In the genomic region with DNA sequence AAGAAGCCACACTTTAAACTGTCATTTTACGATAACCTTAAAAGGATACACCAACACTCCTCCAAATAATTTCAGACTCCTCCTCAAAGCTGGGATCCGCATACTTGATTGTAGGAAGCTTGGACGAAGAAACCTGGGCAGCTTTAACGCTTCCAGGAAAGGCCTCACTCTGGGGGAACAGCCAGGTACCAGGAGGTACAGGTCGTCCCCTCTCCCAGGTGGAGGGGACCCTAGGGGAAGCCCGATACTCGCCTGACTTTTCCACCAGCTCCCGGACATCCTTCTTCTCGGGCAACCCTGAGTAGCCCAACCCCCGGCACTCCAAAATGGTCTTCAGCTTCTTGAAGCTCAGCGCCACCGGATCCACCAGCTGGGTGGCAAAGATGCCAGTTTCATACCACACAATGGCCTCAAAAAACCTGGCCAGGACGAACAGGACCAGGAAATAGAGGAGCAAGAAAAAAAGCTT, we compare ENCODE assay signal across 8 cellular contexts. TPM values are rescaled to one million over a fixed set of nuclear protein-coding genes. Genes with fewer than 3 reads are reported as not detected.
A peak's percentile ranks its signal among the peaks of the same experiment; 100 is the strongest.
DNase-seq lines count a peak whose midpoint lies in the region; ATAC-seq and TF ChIP-seq lines count a peak whose summit lies in the region.

No MANE protein-coding gene starts in this region.

- peak overlapping the region; percentile 46 for H2BK5ac ChIP-seq in neuronal stem cell (ENCODE audit: low read length)

- WGBS in neuronal stem cell (ENCODE audit: extremely low coverage in 2 of 2, insufficient read length in 2 of 2, insufficient replicate concordance in 1 of 2), 2 donors = no CpG with 5 or more reads among the region's 13 CpGs

- no peaks in the 10 kb centered on the region for H3K9me3 ChIP-seq in neuronal stem cell (replicated peaks in 1 of 2; ENCODE audit: control insufficient read depth in 2 of 2, insufficient read depth in 1 of 2, low read depth in 1 of 2, low read length in 2 of 2)

- TF ChIP-seq CTCF in LNCaP clone FGC (IDR thresholded peaks at IDR 0.05; ENCODE audit: control insufficient read depth, extremely low read depth, insufficient read depth) (no peak), fibroblast of the aortic adventitia (IDR thresholded peaks at IDR 0.05; ENCODE audit: insufficient read depth, low read length) (no peak)

- no peak overlapping the region for H3K14ac ChIP-seq in neuronal stem cell (ENCODE audit: low read length)

- ATAC-seq in activated T-cell treated with anti-CD3 and anti-CD28 coated beads, Interleukin-2, amount 50 U/mL, for 4 hours = no peak
- no peak for ATAC-seq in GM19397 (IDR thresholded peaks at IDR 0.05; ENCODE audit: unreplicated experiment)

- H4K8ac ChIP-seq in neuronal stem cell (ENCODE audit: low read depth, low read length) = no peak overlapping the region

- peaks cover 40% of the 10 kb centered on the region for H3K4me1 Mint-ChIP-seq in activated T-cell treated with anti-CD3 and anti-CD28 coated beads, Interleukin-2, amount 50 U/mL, for 4 hours (ENCODE audit: low read depth)

- H3K9me3 Mint-ChIP-seq in activated T-cell treated with anti-CD3 and anti-CD28 coated beads, Interleukin-2, amount 50 U/mL, for 4 hours = no peaks in the 10 kb centered on the region

- H3K4me1 ChIP-seq in neuronal stem cell (ENCODE audit: control insufficient read depth in 2 of 2, insufficient read depth in 1 of 2, low read depth in 1 of 2, low read length in 2 of 2) = peaks cover 7 to 9% of the 10 kb centered on the region in 2 donors

- H3K27ac ChIP-seq in neuronal stem cell (replicated peaks; ENCODE audit: low read length) = peak overlapping the region; percentile 96

- H3K9ac ChIP-seq in neuronal stem cell (ENCODE audit: low read depth, low read length, poor library complexity) = peak overlapping the region; percentile 80

- H4K91ac ChIP-seq in neuronal stem cell (ENCODE audit: low read depth, low read length, poor library complexity) = no peak overlapping the region

- peak overlapping the region; percentile 92 for H2AFZ ChIP-seq in neuronal stem cell (ENCODE audit: low read length)

- H3K4me3 Mint-ChIP-seq in activated T-cell treated with anti-CD3 and anti-CD28 coated beads, Interleukin-2, amount 50 U/mL, for 4 hours = peak overlapping the region; percentile 94

- H3K36me3 Mint-ChIP-seq in activated T-cell treated with anti-CD3 and anti-CD28 coated beads, Interleukin-2, amount 50 U/mL, for 4 hours (ENCODE audit: insufficient read depth) = peaks cover 20% of the 10 kb centered on the region

- H3K4ac ChIP-seq in neuronal stem cell (ENCODE audit: low read length) = no peak overlapping the region

- H3K27me3 ChIP-seq in neuronal stem cell (ENCODE audit: control insufficient read depth in 3 of 3, insufficient read depth in 3 of 3, low read depth in 1 of 3, low read length in 3 of 3) = no peaks in the 10 kb centered on the region

- no peak overlapping the region for H2AK5ac ChIP-seq in neuronal stem cell (ENCODE audit: low read depth, low read length)

- peak overlapping the region; percentile 44 for H3K18ac ChIP-seq in neuronal stem cell (ENCODE audit: low read length)

- no peak overlapping the region for H2BK15ac ChIP-seq in neuronal stem cell (ENCODE audit: low read length)

- H2BK12ac ChIP-seq in neuronal stem cell (ENCODE audit: low read length) = no peak overlapping the region

- H3K4me2 ChIP-seq in neuronal stem cell (ENCODE audit: insufficient read depth, low read length, poor library complexity, severe bottlenecking) = peak overlapping the region; percentile 75

- H2BK120ac ChIP-seq in neuronal stem cell (ENCODE audit: low read depth, low read length) = peak overlapping the region; percentile 61

- H3K23ac ChIP-seq in neuronal stem cell (ENCODE audit: low read depth, low read length, poor library complexity) = no peak overlapping the region

- no peaks in the 10 kb centered on the region for H3K27me3 Mint-ChIP-seq in activated T-cell treated with anti-CD3 and anti-CD28 coated beads, Interleukin-2, amount 50 U/mL, for 4 hours (ENCODE audit: low read depth)

- DNase-seq in Daoy (ENCODE audit: low read depth) (peak; percentile 21), LNCaP clone FGC (ENCODE audit: low read depth) (no peak), fibroblast of the aortic adventitia (ENCODE audit: low read depth) (peak; percentile 19), neuronal stem cell (ENCODE audit: low spot score) (peak; percentile 14), NCI-H2029 treated with DMSO at 0.1 percent for 48 hours (lab: John Stamatoyannopoulos, UW) (no peak), NCI-H1436 treated with DMSO at 0.1 percent for 48 hours (lab: John Stamatoyannopoulos, UW) (no peak)
- no peak for DNase-seq in activated T-cell treated with anti-CD3 and anti-CD28 coated beads, Interleukin-2, amount 50 U/mL, for 4 hours

- H3K4me3 ChIP-seq in LNCaP clone FGC (ENCODE audit: low read depth, low read length) (peak overlapping the region; percentile 79), fibroblast of the aortic adventitia (ENCODE audit: low read depth, low read length) (peak overlapping the region; percentile 76), neuronal stem cell (ENCODE audit: low read length in 2 of 2) (peak overlapping the region; percentile 90 to 91)

- H3K79me1 ChIP-seq in neuronal stem cell (ENCODE audit: low read depth, low read length) = no peaks in the 10 kb centered on the region

- H3K36me3 ChIP-seq in neuronal stem cell (replicated peaks in 1 of 2; ENCODE audit: control insufficient read depth in 2 of 2, insufficient read depth in 2 of 2, low read length in 2 of 2) = peaks cover 0 to 28% of the 10 kb centered on the region in 2 donors

RNA-seq across cellular contexts. Expression of gene RNF103, which starts 1.2 kb away (rescaled TPM):
- total RNA-seq in Daoy (2014; rRNA removed; shearing (Covaris generic)) = 5.8 and 7.0 TPM in 2 replicates
- 10 to 100 TPM in 2 of 3 donors, 1 to 10 TPM in 1; 9.9 to 11.7 (median 11.7) TPM for total RNA-seq in activated T-cell treated with anti-CD3 and anti-CD28 coated beads, Interleukin-2, amount 50 U/mL, for 4 hours
- 25.0 and 25.1 TPM in 2 replicates for total RNA-seq in fibroblast of the aortic adventitia (ENCODE audit: low replicate concordance)
- 11.2 TPM for polyA plus RNA-seq in neuronal stem cell (2013, experiment 1 of 2)
- 11.3 TPM for polyA plus RNA-seq in neuronal stem cell (2013, experiment 2 of 2)

RNA-seq across cellular contexts. Expression of gene CHMP3, which starts 59.2 kb away (rescaled TPM):
- total RNA-seq in Daoy (2014; rRNA removed; shearing (Covaris generic)) = 59.2 and 75.5 TPM in 2 replicates
- total RNA-seq in activated T-cell treated with anti-CD3 and anti-CD28 coated beads, Interleukin-2, amount 50 U/mL, for 4 hours = 10 to 100 TPM; 45.4 to 50.2 (median 48.3) TPM
- 87.5 and 202 TPM in 2 replicates for total RNA-seq in fibroblast of the aortic adventitia (ENCODE audit: low replicate concordance)
- 35.1 TPM for polyA plus RNA-seq in neuronal stem cell (2013, experiment 1 of 2)
- 35.8 TPM for polyA plus RNA-seq in neuronal stem cell (2013, experiment 2 of 2)

Comparison
In these comparisons a context has a peak if more than half of its experiments do, and no peak if none do; other contexts are left out.
1. DNase-seq: peak in Daoy (single experiment), fibroblast of the aortic adventitia (single experiment) and neuronal stem cell (single experiment); none in LNCaP clone FGC (single experiment), activated T-cell treated with anti-CD3 and anti-CD28 coated beads, Interleukin-2, amount 50 U/mL, for 4 hours (single experiment), NCI-H2029 treated with DMSO at 0.1 percent for 48 hours (single experiment) and NCI-H1436 treated with DMSO at 0.1 percent for 48 hours (single experiment).
2. Peak in every context shown above with its lines, with median percentiles within 50 percentile points of each other: H3K4me3 ChIP-seq.